Comparison of ENCODE assay signal across 8 cellular contexts in the genomic region with DNA sequence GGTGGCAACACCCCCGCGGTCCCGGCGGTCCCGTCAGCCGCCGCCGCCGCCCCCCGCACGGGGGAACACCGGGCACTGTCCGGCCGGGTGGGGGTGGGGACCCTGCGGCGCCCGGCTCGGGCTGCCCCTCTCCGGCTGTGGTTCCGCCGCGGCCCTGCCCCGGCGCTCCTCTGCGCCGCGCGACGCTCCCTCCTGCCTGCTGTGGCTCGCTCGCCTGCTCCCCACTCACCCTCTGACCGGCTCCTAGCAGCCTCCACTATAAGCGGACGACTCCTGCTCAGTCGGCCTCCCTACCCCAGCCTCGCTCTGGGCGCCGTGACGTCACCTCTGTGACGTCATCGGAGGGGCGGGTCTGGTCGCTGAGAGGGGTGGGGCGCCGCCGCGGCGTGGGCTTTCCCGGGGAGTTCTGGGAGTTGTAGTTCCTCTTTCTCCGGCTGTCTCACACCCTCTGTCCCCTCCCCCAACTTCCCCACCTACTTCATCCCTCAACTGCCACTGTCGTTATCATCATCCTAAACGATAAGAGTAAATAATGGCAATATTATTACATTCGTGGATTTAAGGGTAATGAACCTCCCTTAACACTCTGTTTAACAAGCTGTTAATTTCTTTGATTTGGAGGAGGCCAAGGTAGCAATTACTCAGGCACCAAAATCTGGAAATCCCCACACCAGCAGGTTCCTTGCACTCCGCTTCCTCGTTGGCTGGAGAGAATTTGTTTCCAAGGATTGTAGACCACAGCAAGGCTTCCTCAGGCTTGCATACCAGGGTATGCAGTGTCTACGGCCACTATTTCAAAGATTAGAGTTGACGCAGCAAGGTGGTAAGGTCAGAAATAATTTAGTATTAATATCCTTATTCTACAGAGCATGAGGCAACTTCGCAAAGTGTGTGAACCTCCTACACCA. TPM values are rescaled to one million over a fixed set of nuclear protein-coding genes. Genes with fewer than 3 reads are reported as not detected.
A peak's percentile ranks its signal among the peaks of the same experiment; 100 is the strongest.
DNase-seq lines count a peak whose midpoint lies in the region; ATAC-seq and TF ChIP-seq lines count a peak whose summit lies in the region.

UBE2H (minus strand) TSS at position 308 of the 908 bp plus-strand sequence. CDS start 405 bp downstream, outside the sequence.

- peak within 1 kb of the TSS; percentile 98 for H3K4me3 Mint-ChIP-seq in activated naive CD8-positive, alpha-beta T cell treated with anti-CD3 and anti-CD28 coated beads for 36 hours

- H3K27ac ChIP-seq in SU-DHL-6 (ENCODE audit: low read depth, low read length) (peak within 1 kb of the TSS; percentile 83), ovary (peak within 1 kb of the TSS; percentile 89 to 97), thymus (ENCODE audit: low read depth) (peak within 1 kb of the TSS; percentile 84)

- H3K4me1 Mint-ChIP-seq in activated naive CD8-positive, alpha-beta T cell treated with anti-CD3 and anti-CD28 coated beads for 36 hours = peaks cover 14% of the 10 kb centered on the region

- peak; percentile 97 for TF ChIP-seq POLR2A in ovary (IDR thresholded peaks at IDR 0.05)

- H3K9me3 Mint-ChIP-seq in activated naive CD8-positive, alpha-beta T cell treated with anti-CD3 and anti-CD28 coated beads for 36 hours = no peaks in the 10 kb centered on the region

- no peak for TF ChIP-seq EP300 in ovary (IDR thresholded peaks at IDR 0.05)

- peaks cover 4% of the 10 kb centered on the region for H3K4me1 ChIP-seq in ovary (ENCODE audit: insufficient read depth)
- H3K4me1 ChIP-seq in thymus (ENCODE audit: control insufficient read depth, insufficient read depth, low read length) = peaks cover 16% of the 10 kb centered on the region

- DNase-seq in GM04503 (ENCODE audit: low read depth) (peak; percentile 43), NCI-H1105 treated with DMSO at 0.1 percent for 48 hours (lab: John Stamatoyannopoulos, UW) (peak; percentile 83), head of caudate nucleus (peak; percentile 87 to 98 (median 96)), ovary (peak; percentile 90 to 97 (median 95))
- peak; percentile 89 for DNase-seq in activated naive CD8-positive, alpha-beta T cell treated with anti-CD3 and anti-CD28 coated beads for 36 hours

- no peaks in the 10 kb centered on the region for H3K36me3 ChIP-seq in SU-DHL-6 (ENCODE audit: low read length)
- H3K36me3 ChIP-seq in ovary = no peaks in the 10 kb centered on the region
- H3K36me3 ChIP-seq in thymus (ENCODE audit: control insufficient read depth, insufficient read depth) = no peaks in the 10 kb centered on the region

- intact Hi-C loops in head of caudate nucleus (cut with DNase I) = loop anchor here (5.0 kb wide), 2 partner anchors 126 to 341 kb away; partner anchors contain the start of gene NRF1
- intact Hi-C loops in ovary (cut with DNase I) = loop anchor here in 1 of 4 donors (2.0 kb wide), 1 partner anchor 122 kb away; no protein-coding TSS in a partner anchor

- H3K27me3 ChIP-seq in SU-DHL-6 (ENCODE audit: low read length) (no peaks in the 10 kb centered on the region), ovary (no peaks in the 10 kb centered on the region), thymus (ENCODE audit: control insufficient read depth, insufficient read depth) (no peaks in the 10 kb centered on the region)

- H3K27me3 Mint-ChIP-seq in activated naive CD8-positive, alpha-beta T cell treated with anti-CD3 and anti-CD28 coated beads for 36 hours = no peaks in the 10 kb centered on the region

- TF ChIP-seq CTCF in SU-DHL-6 (IDR thresholded peaks at IDR 0.05; ENCODE audit: insufficient read depth, low read length, poor library complexity, severe bottlenecking) (no peak), ovary (IDR thresholded peaks at IDR 0.05) (peak in 2 of 3 donors; percentile 36 to 47)

- H3K4me3 ChIP-seq in SU-DHL-6 (ENCODE audit: insufficient read depth, low read length, poor library complexity, severe bottlenecking) (peak within 1 kb of the TSS; percentile 78), ovary (peak within 1 kb of the TSS; percentile 79), thymus (ENCODE audit: low read length) (peak within 1 kb of the TSS; percentile 92)

- no peaks in the 10 kb centered on the region for H3K9me2 ChIP-seq in SU-DHL-6 (replicated peaks; ENCODE audit: insufficient read depth, low read length)

- H3K36me3 Mint-ChIP-seq in activated naive CD8-positive, alpha-beta T cell treated with anti-CD3 and anti-CD28 coated beads for 36 hours = no peaks in the 10 kb centered on the region

- H3K9ac ChIP-seq in SU-DHL-6 (ENCODE audit: low read length) = peak within 1 kb of the TSS; percentile 77

- H3F3A ChIP-seq in SU-DHL-6 (ENCODE audit: insufficient read depth) = peaks cover 24% of the 10 kb centered on the region

- H2AFZ ChIP-seq in SU-DHL-6 (ENCODE audit: low read depth, low read length, severe bottlenecking) = peak within 1 kb of the TSS; percentile 79

- no peaks in the 10 kb centered on the region; the same call in 1 of the 2 replicates for H4K20me1 ChIP-seq in SU-DHL-6 (ENCODE audit: low read depth, low read length)

- peak within 1 kb of the TSS; percentile 94 for H3K27ac Mint-ChIP-seq in activated naive CD8-positive, alpha-beta T cell treated with anti-CD3 and anti-CD28 coated beads for 36 hours

- no peaks in the 10 kb centered on the region for H3K9me3 ChIP-seq in SU-DHL-6 (ENCODE audit: insufficient read depth, low read length)
- no peaks in the 10 kb centered on the region for H3K9me3 ChIP-seq in ovary
- no peaks in the 10 kb centered on the region for H3K9me3 ChIP-seq in thymus (ENCODE audit: control insufficient read depth)

- ATAC-seq in HG02571 (IDR thresholded peaks at IDR 0.05; ENCODE audit: unreplicated experiment) = peak; percentile 63

- peak within 1 kb of the TSS; percentile 98 for H3K4me2 ChIP-seq in SU-DHL-6 (ENCODE audit: low read depth, low read length, poor library complexity, severe bottlenecking)

- 4 to 7% (median 7%) methylated on average over 33 to 58 of the region's 58 CpGs for WGBS in ovary, 3 donors
- WGBS in thymus = 7% methylated on average over 58 of the region's 58 CpGs

- peaks cover 42% of the 10 kb centered on the region for H3K79me2 ChIP-seq in SU-DHL-6 (ENCODE audit: insufficient read depth, low read length)

RNA-seq across cellular contexts. Expression of gene UBE2H, which starts in this region (rescaled TPM):
- total RNA-seq in activated naive CD8-positive, alpha-beta T cell treated with anti-CD3 and anti-CD28 coated beads for 36 hours = 10 to 100 TPM; 15.7 to 16.9 TPM
- 100 to 1,000 TPM in 1 of 7 donors, 10 to 100 TPM in 6; 57.7 to 101 (median 64.7) TPM for total RNA-seq in ovary
- polyA plus RNA-seq in ovary (100 to 1,000 TPM in 1 of 2 donors, 10 to 100 TPM in 1; 38.1 to 149 TPM), thymus (31.8 TPM)

Comparison
In these comparisons a context has a peak if more than half of its experiments do, and no peak if none do; other contexts are left out.
1. Peak in every context shown above with its lines: DNase-seq, ATAC-seq, H3K4me3 ChIP-seq and H3K27ac ChIP-seq.
2. DNase-seq: peak in every context shown above with its lines; median percentile 96 in head of caudate nucleus; 95 in ovary; 89 in activated naive CD8-positive, alpha-beta T cell treated with anti-CD3 and anti-CD28 coated beads for 36 hours; 83 in NCI-H1105 treated with DMSO at 0.1 percent for 48 hours; 43 in GM04503.